In genomic region chr1:160681891-160682140, GRCh38 we compare ENCODE assay signal across 12 cellular contexts. TPM values are rescaled to one million over a fixed set of nuclear protein-coding genes. Genes with fewer than 3 reads are reported as not detected.
A peak's percentile ranks its signal among the peaks of the same experiment; 100 is the strongest.
DNase-seq lines count a peak whose midpoint lies in the region; ATAC-seq, FAIRE-seq and TF ChIP-seq lines count a peak whose summit lies in the region.
"Had no signal": no experiment of that assay in that cellular context is flagged by ENCODE, and none has a peak within 500 bp of the region (broad histone marks: within the 10 kb centered on the region; RNA-seq: fewer than 3 reads in every experiment).

No MANE protein-coding gene starts in this region.

- FAIRE-seq in HTR-8/SVneo (lab: Jason Lieb, UNC), result no peak

- H3K4me1 Mint-ChIP-seq in activated CD8-positive, alpha-beta memory T cell treated with anti-CD3 and anti-CD28 coated beads, Interleukin-2, amount 10 ng/mL, durations not matched to agents 7 days and 5 days, result peaks cover 85% of the 10 kb centered on the region
- peaks cover 72% of the 10 kb centered on the region for H3K4me1 Mint-ChIP-seq in activated naive CD8-positive, alpha-beta T cell treated with anti-CD3 and anti-CD28 coated beads for 36 hours
- H3K4me1 Mint-ChIP-seq in natural killer cell, result peaks cover 66 to 75% of the 10 kb centered on the region in 2 donors

- peaks cover 89% of the 10 kb centered on the region for H3K36me3 Mint-ChIP-seq in activated CD8-positive, alpha-beta memory T cell treated with anti-CD3 and anti-CD28 coated beads, Interleukin-2, amount 10 ng/mL, durations not matched to agents 7 days and 5 days
- peaks cover 90% of the 10 kb centered on the region for H3K36me3 Mint-ChIP-seq in activated naive CD8-positive, alpha-beta T cell treated with anti-CD3 and anti-CD28 coated beads for 36 hours
- peaks cover 27% of the 10 kb centered on the region for H3K36me3 Mint-ChIP-seq in natural killer cell

- H3K27ac ChIP-seq in KMS-11, result no peak overlapping the region
- H3K27ac ChIP-seq: SK-N-MC had no signal

- H3K79me2 ChIP-seq in KMS-11 (ENCODE audit: insufficient read depth, low read depth), result no peaks in the 10 kb centered on the region

- TF ChIP-seq CTCF in KMS-11 (conservative IDR thresholded peaks at IDR 0.05; ENCODE audit: low read depth, low read length) (no peak), natural killer cell (IDR thresholded peaks at IDR 0.05) (no peak)

- intact Hi-C loops in natural killer cell (cut with micrococcal nuclease), result loop anchor here (1.0 to 5.0 kb wide), 7 partner anchors 29 to 308 kb away; partner anchors contain the start of gene CD48

- ATAC-seq in activated CD8-positive, alpha-beta memory T cell treated with anti-CD3 and anti-CD28 coated beads, Interleukin-2, amount 10 ng/mL, durations not matched to agents 7 days and 5 days, result peak; percentile 5
- ATAC-seq in natural killer cell, result peak in 2 of 3 donors; percentile 1 to 3
- no peak for ATAC-seq in GM18909 (IDR thresholded peaks at IDR 0.05; ENCODE audit: poor library complexity, unreplicated experiment)

- no peaks in the 10 kb centered on the region for H3K36me3 ChIP-seq in KMS-11 (ENCODE audit: insufficient read depth)
- H3K36me3 ChIP-seq: Peyer's patch had no signal

- H3K4me1 ChIP-seq in KMS-11 (ENCODE audit: low read depth, poor library complexity, severe bottlenecking), result peaks cover 61% of the 10 kb centered on the region

- no peak overlapping the region for H3K9ac ChIP-seq in KMS-11

- no peak for DNase-seq in activated CD8-positive, alpha-beta memory T cell treated with anti-CD3 and anti-CD28 coated beads, Interleukin-2, amount 10 ng/mL, durations not matched to agents 7 days and 5 days
- DNase-seq in activated CD8-positive, alpha-beta memory T cell treated with anti-CD3 and anti-CD28 coated beads, Interleukin-2, amount 50 U/mL, for 48 hours, result no peak
- DNase-seq in activated naive CD8-positive, alpha-beta T cell treated with anti-CD3 and anti-CD28 coated beads for 36 hours, result no peak
- DNase-seq in natural killer cell (no peak), HTR-8/SVneo (ENCODE audit: insufficient read length, low spot score) (no peak), NCI-H774 (lab: John Stamatoyannopoulos, UW) (no peak)
- DNase-seq: DMS79 had no signal

- peak overlapping the region; percentile 19; the same call in 1 of the 2 replicates for H3K4me2 ChIP-seq in KMS-11

- no peaks in the 10 kb centered on the region for H3K27me3 Mint-ChIP-seq in activated CD8-positive, alpha-beta memory T cell treated with anti-CD3 and anti-CD28 coated beads, Interleukin-2, amount 10 ng/mL, durations not matched to agents 7 days and 5 days
- H3K27me3 Mint-ChIP-seq in activated naive CD8-positive, alpha-beta T cell treated with anti-CD3 and anti-CD28 coated beads for 36 hours, result no peaks in the 10 kb centered on the region
- no peaks in the 10 kb centered on the region for H3K27me3 Mint-ChIP-seq in natural killer cell (ENCODE audit: low read depth in 2 of 2)

- no peaks in the 10 kb centered on the region for H3K27me3 ChIP-seq in KMS-11 (ENCODE audit: insufficient read depth, low read depth)
- H3K27me3 ChIP-seq: left lung, Peyer's patch had no signal

- H3K4me3 ChIP-seq in KMS-11 (IDR thresholded peaks at IDR 0.05; ENCODE audit: insufficient read depth, low read depth, low read length), result no peak overlapping the region
- H3K4me3 ChIP-seq: left lung, Peyer's patch, SK-N-MC had no signal

- H3K9me3 Mint-ChIP-seq in activated CD8-positive, alpha-beta memory T cell treated with anti-CD3 and anti-CD28 coated beads, Interleukin-2, amount 10 ng/mL, durations not matched to agents 7 days and 5 days (ENCODE audit: low read depth), result peaks cover 4% of the 10 kb centered on the region
- H3K9me3 Mint-ChIP-seq in activated naive CD8-positive, alpha-beta T cell treated with anti-CD3 and anti-CD28 coated beads for 36 hours, result peaks cover 3% of the 10 kb centered on the region
- H3K9me3 Mint-ChIP-seq in natural killer cell, result peaks cover 0 to 4% of the 10 kb centered on the region in 2 donors

- H4K20me1 ChIP-seq in KMS-11 (ENCODE audit: insufficient read depth), result no peaks in the 10 kb centered on the region

- peak overlapping the region; percentile 92 for H3K27ac Mint-ChIP-seq in activated CD8-positive, alpha-beta memory T cell treated with anti-CD3 and anti-CD28 coated beads, Interleukin-2, amount 10 ng/mL, durations not matched to agents 7 days and 5 days
- peak overlapping the region; percentile 97 for H3K27ac Mint-ChIP-seq in activated naive CD8-positive, alpha-beta T cell treated with anti-CD3 and anti-CD28 coated beads for 36 hours
- peak overlapping the region; percentile 94 to 96 for H3K27ac Mint-ChIP-seq in natural killer cell

- CTCF ChIA-PET in activated CD8-positive, alpha-beta memory T cell treated with anti-CD3 and anti-CD28 coated beads, Interleukin-2, amount 10 ng/mL, durations not matched to agents 7 days and 5 days (lab: Charles Lee), result interaction anchor here (0.6 to 9.8 kb wide), 33 partner anchors 10 to 451 kb away, joined by 3 to 139 read pairs (median 5); partner anchors contain the start of genes CD48, DEDD, ITLN2 and SLAMF1

- H2AFZ ChIP-seq in KMS-11 (ENCODE audit: low read depth), result no peak overlapping the region

- H3K4me3 Mint-ChIP-seq in activated CD8-positive, alpha-beta memory T cell treated with anti-CD3 and anti-CD28 coated beads, Interleukin-2, amount 10 ng/mL, durations not matched to agents 7 days and 5 days, result no peak overlapping the region
- H3K4me3 Mint-ChIP-seq in activated naive CD8-positive, alpha-beta T cell treated with anti-CD3 and anti-CD28 coated beads for 36 hours, result peak overlapping the region; percentile 30
- peak overlapping the region; percentile 87 for H3K4me3 Mint-ChIP-seq in natural killer cell

RNA-seq across cellular contexts. Expression of gene CD48, which starts 29.8 kb away (rescaled TPM):
- total RNA-seq in activated CD8-positive, alpha-beta memory T cell treated with anti-CD3 and anti-CD28 coated beads, Interleukin-2, amount 10 ng/mL, durations not matched to agents 7 days and 5 days, result 100 to 1,000 TPM; 304 to 332 TPM
- 100 to 1,000 TPM; 376 to 385 TPM for total RNA-seq in activated naive CD8-positive, alpha-beta T cell treated with anti-CD3 and anti-CD28 coated beads for 36 hours
- total RNA-seq in natural killer cell, result 100 to 1,000 TPM; 213 to 249 (median 223) TPM

RNA-seq across cellular contexts. Expression of gene SLAMF1, which starts 35.0 kb away (rescaled TPM):
- total RNA-seq in activated CD8-positive, alpha-beta memory T cell treated with anti-CD3 and anti-CD28 coated beads, Interleukin-2, amount 10 ng/mL, durations not matched to agents 7 days and 5 days, result 100 to 1,000 TPM in 1 of 2 experiments, 10 to 100 TPM in 1; 59.3 to 105 TPM
- 10 to 100 TPM; 39.8 to 41.6 TPM for total RNA-seq in activated naive CD8-positive, alpha-beta T cell treated with anti-CD3 and anti-CD28 coated beads for 36 hours
- 1 to 10 TPM; 1.1 to 3.5 (median 2.1) TPM for total RNA-seq in natural killer cell

RNA-seq across cellular contexts. Expression of gene SLAMF7, which starts 57.2 kb away (rescaled TPM):
- total RNA-seq in activated CD8-positive, alpha-beta memory T cell treated with anti-CD3 and anti-CD28 coated beads, Interleukin-2, amount 10 ng/mL, durations not matched to agents 7 days and 5 days, result 100 to 1,000 TPM; 107 to 126 TPM
- 100 to 1,000 TPM; 152 to 162 TPM for total RNA-seq in activated naive CD8-positive, alpha-beta T cell treated with anti-CD3 and anti-CD28 coated beads for 36 hours
- 100 to 1,000 TPM; 191 to 301 (median 227) TPM for total RNA-seq in natural killer cell

Comparison
In these comparisons a context has a peak if more than half of its experiments do, and no peak if none do; other contexts are left out.
1. RNA of gene SLAMF1, which starts 35.0 kb away (total RNA-seq): 59.3 to 105 TPM in activated CD8-positive, alpha-beta memory T cell treated with anti-CD3 and anti-CD28 coated beads, Interleukin-2, amount 10 ng/mL, durations not matched to agents 7 days and 5 days and 39.8 to 41.6 TPM in activated naive CD8-positive, alpha-beta T cell treated with anti-CD3 and anti-CD28 coated beads for 36 hours; 1.1 to 3.5 TPM in natural killer cell; every median in the first group is over 4 times any median in the second.
2. Peak in every context shown above with its lines, with median percentiles within 50 percentile points of each other: H3K27ac Mint-ChIP-seq.